8 cellular contexts compared by ENCODE assay signal in the genomic region with DNA sequence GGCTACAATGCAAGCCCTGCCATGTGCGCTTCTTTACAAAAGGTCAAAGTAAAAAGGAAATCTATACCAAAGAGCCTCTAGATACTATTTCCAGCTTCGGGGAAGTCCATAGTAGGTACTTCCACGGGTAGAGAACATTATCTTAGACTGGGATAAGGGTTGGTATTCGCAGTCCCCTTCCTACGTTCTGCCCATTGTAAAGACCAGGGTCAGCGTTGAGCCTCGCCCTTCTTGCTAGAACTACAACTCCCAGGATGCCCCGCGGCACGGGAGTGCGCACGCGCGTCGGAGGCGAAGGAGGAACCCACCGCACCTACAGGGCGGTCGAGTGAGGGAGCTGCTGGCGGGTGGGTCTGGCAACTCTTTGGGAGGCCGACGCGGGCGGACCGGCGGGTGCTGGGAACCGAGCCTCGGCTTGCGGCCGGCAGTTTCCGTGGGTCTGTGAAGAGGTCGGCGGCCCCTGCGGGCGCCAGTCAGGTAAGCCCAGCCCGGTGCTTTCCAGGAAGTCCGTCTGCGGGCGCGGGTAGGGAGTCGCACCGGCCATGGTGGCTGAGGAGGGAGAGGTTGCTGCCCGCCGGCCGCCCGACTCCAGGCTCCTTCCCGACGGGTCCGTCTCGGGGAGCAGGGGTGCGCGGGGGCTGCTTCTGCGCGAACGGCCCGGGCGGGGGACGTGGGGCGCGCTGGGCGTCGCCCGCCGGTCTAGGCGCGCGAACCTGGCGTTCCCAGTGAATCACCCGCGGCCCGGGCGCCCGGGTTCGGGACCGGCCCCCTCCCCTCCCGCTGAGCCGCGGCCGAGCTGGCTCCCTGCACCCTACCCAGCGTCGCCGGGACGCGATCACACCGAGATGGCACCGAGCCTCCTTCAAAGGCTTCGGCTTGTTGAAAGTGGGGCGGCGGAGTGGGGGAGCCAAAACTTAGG. TPM values are rescaled to one million over a fixed set of nuclear protein-coding genes. Genes with fewer than 3 reads are reported as not detected.
DNase-seq lines count a peak whose midpoint lies in the region; ATAC-seq, FAIRE-seq and TF ChIP-seq lines count a peak whose summit lies in the region.

A gene (plus strand): TSS at position 294 of the 919 bp plus-strand sequence. CDS start 33,232 bp downstream, outside the sequence.

- intact Hi-C loops in HepG2 (cut with micrococcal nuclease; ENCODE audit: unreplicated experiment) = loop anchor here (5.0 kb wide), 2 partner anchors 38 to 78 kb away; no protein-coding TSS in a partner anchor

- no peak; the same call in 1 of the 2 replicates for TF ChIP-seq RAD21 in HepG2 (CRISPR knock-in tag; IDR thresholded peaks at IDR 0.05)

- peaks cover 12% of the 10 kb centered on the region for H4K20me1 ChIP-seq in HepG2 (ENCODE audit: insufficient read depth, low read length)

- no peaks in the 10 kb centered on the region for H3K9me3 ChIP-seq in HepG2 (ENCODE audit: low read length)

- DNase-seq in BJ (ENCODE audit: low read depth) (peak; percentile 42), GM19239 (ENCODE audit: insufficient read length, low spot score) (peak; percentile 88), NCI-H526 treated with DMSO at 0.1 percent for 48 hours (lab: John Stamatoyannopoulos, UW) (peak; percentile 76), dermis microvascular lymphatic vessel endothelial cell (ENCODE audit: low read depth in 2 of 2) (peak; percentile 80 to 92), HepG2 (ENCODE audit: low spot score) (peak; percentile 83)
- DNase-seq in activated CD4-positive, alpha-beta T cell treated with anti-CD3 and anti-CD28 coated beads, Interleukin-2, amount 50 U/mL, for 48 hours = peak; percentile 93 to 95
- peak; percentile 90 to 93 for DNase-seq in stimulated activated CD4-positive, alpha-beta T cell treated with anti-CD3 and anti-CD28 coated beads, Interleukin-2, amount 100 ng/mL, for 48 hours

- ATAC-seq in HG03442 (IDR thresholded peaks at IDR 0.05; ENCODE audit: unreplicated experiment) = peak; percentile 83
- ATAC-seq in HepG2 = peak; percentile 95

- peak within 1 kb of the TSS; percentile 79 for H3K9ac ChIP-seq in HepG2 (ENCODE audit: insufficient read depth, low read depth, low read length)

- peaks cover 45% of the 10 kb centered on the region for H3K79me2 ChIP-seq in HepG2 (ENCODE audit: insufficient read depth, low read length)

- peak within 1 kb of the TSS; percentile 73 for H3K27ac ChIP-seq in HepG2 (ENCODE audit: extremely low read length, insufficient read depth, low read length)

- CTCF ChIA-PET in BJ (lab: Yijun Ruan, JAX) (interaction anchor here (0.7 to 1.6 kb wide), 3 partner anchors 12 to 59 kb away, joined by 3 to 4 read pairs (median 4); no protein-coding TSS in a partner anchor), HepG2 (lab: Yijun Ruan, JAX; ENCODE audit: low intra/inter-chr PET ratio, low total read pairs) (no interaction called here)

- POLR2A ChIA-PET in BJ (lab: Charles Lee) = interaction anchor here (0.6 to 0.7 kb wide), 2 partner anchors 45 to 372 kb away, joined by 3 to 4 read pairs; no protein-coding TSS in a partner anchor
- POLR2A ChIA-PET in HepG2 (lab: Yijun Ruan, JAX) = interaction anchor here (0.7 to 1.4 kb wide), 5 partner anchors 9 to 179 kb away, joined by 3 to 5 read pairs (median 3); no protein-coding TSS in a partner anchor

- H3K4me3 ChIP-seq in BJ (ENCODE audit: low read depth, low read length) = peak within 1 kb of the TSS; percentile 89
- peak within 1 kb of the TSS; percentile 83 to 92 (median 84) for H3K4me3 ChIP-seq in HepG2 (replicated peaks in 1 of 3; ENCODE audit: insufficient read depth in 1 of 3, low read depth in 2 of 3, low read length in 3 of 3)

- BruUV-seq in HepG2 (replicated peaks; lab: Mats Ljungman, UMichigan) = TSS peak; percentile 59

- peak; percentile 79 to 96 for TF ChIP-seq POLR2A in HepG2 (IDR thresholded peaks at IDR 0.05; ENCODE audit: insufficient read depth in 1 of 2, low read depth in 2 of 2, low read length in 2 of 2)

- FAIRE-seq in GM19239 (lab: Jason Lieb, UNC) = peak; percentile 93
- peak; percentile 92 for FAIRE-seq in HepG2 (lab: Jason Lieb, UNC)

- peak; percentile 29 for TF ChIP-seq CTCF in BJ (IDR thresholded peaks at IDR 0.05; ENCODE audit: insufficient read depth, low read depth, low read length)
- TF ChIP-seq CTCF in HepG2 (CRISPR knock-in tag; IDR thresholded peaks at IDR 0.05) = peak; percentile 35; the same call in 1 of the 2 replicates

- H3K4me1 ChIP-seq in HepG2 (ENCODE audit: insufficient read depth, low read length) = peaks cover 48% of the 10 kb centered on the region

- TF ChIP-seq EP300 in HepG2 (IDR thresholded peaks at IDR 0.05; ENCODE audit: low read depth in 2 of 2, low read length in 2 of 2) (no peak), HepG2 (CRISPR knock-in tag; IDR thresholded peaks at IDR 0.05; ENCODE audit: borderline replicate concordance) (no peak; the same call in 1 of the 2 replicates)

- H3K27me3 ChIP-seq in BJ (ENCODE audit: control insufficient read depth, insufficient read depth, low read length) (no peaks in the 10 kb centered on the region), HepG2 (ENCODE audit: control insufficient read depth in 1 of 2, insufficient read depth in 2 of 2, low read length in 2 of 2) (no peaks in the 10 kb centered on the region)

- H2AFZ ChIP-seq in HepG2 (ENCODE audit: low read length) = peak within 1 kb of the TSS; percentile 64

- in situ Hi-C loops in HepG2 (cut with HindIII; ENCODE audit: extremely low pct_ligation_motif_present, low pct_unique_long_range_greater_than_20kb) = no loop called here

- no peaks in the 10 kb centered on the region for H3K36me3 ChIP-seq in BJ (ENCODE audit: control insufficient read depth, insufficient read depth, low read length)
- H3K36me3 ChIP-seq in HepG2 (replicated peaks in 1 of 2; ENCODE audit: control insufficient read depth in 1 of 2, insufficient read depth in 2 of 2, low read length in 2 of 2) = no peaks in the 10 kb centered on the region; a peak in 1 of 5 replicates

- peak within 1 kb of the TSS; percentile 76 for H3K4me2 ChIP-seq in HepG2 (ENCODE audit: low read depth, low read length)

- 6% methylated on average over 16 of the region's 89 CpGs for WGBS in HepG2 (ENCODE audit: low lambda C conversion rate)

TF ChIP-seq in HepG2, 621 proteins besides CTCF, POLR2A, EP300 and RAD21 (continues in another document):
- TF ChIP-seq, protein P1, sequence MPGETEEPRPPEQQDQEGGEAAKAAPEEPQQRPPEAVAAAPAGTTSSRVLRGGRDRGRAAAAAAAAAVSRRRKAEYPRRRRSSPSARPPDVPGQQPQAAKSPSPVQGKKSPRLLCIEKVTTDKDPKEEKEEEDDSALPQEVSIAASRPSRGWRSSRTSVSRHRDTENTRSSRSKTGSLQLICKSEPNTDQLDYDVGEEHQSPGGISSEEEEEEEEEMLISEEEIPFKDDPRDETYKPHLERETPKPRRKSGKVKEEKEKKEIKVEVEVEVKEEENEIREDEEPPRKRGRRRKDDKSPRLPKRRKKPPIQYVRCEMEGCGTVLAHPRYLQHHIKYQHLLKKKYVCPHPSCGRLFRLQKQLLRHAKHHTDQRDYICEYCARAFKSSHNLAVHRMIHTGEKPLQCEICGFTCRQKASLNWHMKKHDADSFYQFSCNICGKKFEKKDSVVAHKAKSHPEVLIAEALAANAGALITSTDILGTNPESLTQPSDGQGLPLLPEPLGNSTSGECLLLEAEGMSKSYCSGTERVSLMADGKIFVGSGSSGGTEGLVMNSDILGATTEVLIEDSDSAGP (CRISPR knock-in tag; IDR thresholded peaks at IDR 0.05; ENCODE audit: borderline replicate concordance) = peak; percentile 87; the same call in 1 of the 2 replicates
- TF ChIP-seq ASH2L (IDR thresholded peaks at IDR 0.05; ENCODE audit: insufficient read length, low read depth, low read length) = peak; percentile 66
- TF ChIP-seq MIER3 (CRISPR knock-in tag; IDR thresholded peaks at IDR 0.05; ENCODE audit: borderline replicate concordance) = 0 out of 2 replicates have a peak, but pooled peaks have one; percentile 23
- peak; percentile 62 for TF ChIP-seq HOXA3 (CRISPR knock-in tag; IDR thresholded peaks at IDR 0.05)
- TF ChIP-seq KLF6 (CRISPR knock-in tag; IDR thresholded peaks at IDR 0.05) = peak; percentile 69; the same call in 1 of the 2 replicates
- 0 out of 2 replicates have a peak, but pooled peaks have one; percentile 56 for TF ChIP-seq CAMTA2 (CRISPR knock-in tag; IDR thresholded peaks at IDR 0.05; ENCODE audit: borderline replicate concordance)
- no peak for TF ChIP-seq ZNF572 (CRISPR knock-in tag; IDR thresholded peaks at IDR 0.05)
- peak; percentile 85 for TF ChIP-seq ZNF605 (CRISPR knock-in tag; IDR thresholded peaks at IDR 0.05)

RNA-seq across cellular contexts. Expression of the gene that starts here (rescaled TPM):
- polyA plus RNA-seq in BJ (2011; rRNA removed) (5.8 and 16.5 TPM in 2 replicates), HepG2 (2011; rRNA removed) (5.0 and 5.1 TPM in 2 replicates)
- 7.7 and 9.7 TPM in 2 replicates for polyA minus RNA-seq in BJ (2011; rRNA and poly(A)+ RNA removed)
- total RNA-seq in dermis microvascular lymphatic vessel endothelial cell (48.3 and 59.4 TPM in 2 replicates), HepG2 (2016; rRNA removed; fragmentation: Illumina TruSeq; extraction: Trizol) (23.2 and 33.7 TPM in 2 replicates)
- 9.8 and 10.8 TPM in 2 replicates for total RNA-seq in HepG2 (2016; cell fraction: cytosol; rRNA removed; fragmentation: Illumina TruSeq; extraction: Trizol; ENCODE audit: low read depth)
- total RNA-seq in HepG2 (2016; cell fraction: insoluble cytoplasmic fraction; rRNA removed; fragmentation: Illumina TruSeq; extraction: Trizol) = 19.6 and 30.3 TPM in 2 replicates
- 7.2 and 9.7 TPM in 2 replicates for total RNA-seq in HepG2 (2016; cell fraction: membrane; rRNA removed; fragmentation: Illumina TruSeq; extraction: Trizol)
- total RNA-seq in HepG2 (2016; cell fraction: nucleus; rRNA removed; fragmentation: Illumina TruSeq; extraction: Trizol) = 13.6 and 14.7 TPM in 2 replicates
- 2.2 and 4.2 TPM in 2 replicates for polyA plus RNA-seq in HepG2 (2011; cell fraction: cytosol; rRNA removed)
- 1.7 and 2.5 TPM in 2 replicates for polyA plus RNA-seq in HepG2 (2011; cell fraction: nucleus; rRNA removed)
- polyA plus RNA-seq in HepG2 (2012) = 7.1 and 8.4 TPM in 2 replicates
- 0.60 and 0.76 TPM in 2 replicates for polyA plus RNA-seq in HepG2 (2016; cell fraction: cytosol; fragmentation: Illumina TruSeq; extraction: Trizol; ENCODE audit: low read depth)
- polyA plus RNA-seq in HepG2 (2016; cell fraction: insoluble cytoplasmic fraction; fragmentation: Illumina TruSeq; extraction: Trizol; ENCODE audit: low read depth) = 23.4 and 23.6 TPM in 2 replicates
- polyA plus RNA-seq in HepG2 (2016; cell fraction: membrane; fragmentation: Illumina TruSeq; extraction: Trizol; ENCODE audit: low read depth) = 2.7 and 2.8 TPM in 2 replicates
- polyA plus RNA-seq in HepG2 (2016; cell fraction: nucleus; fragmentation: Illumina TruSeq; extraction: Trizol; ENCODE audit: insufficient read depth, low read depth) = 8.8 and 9.6 TPM in 2 replicates
- 5.3 and 23.0 TPM in 2 replicates for polyA minus RNA-seq in HepG2 (2011; rRNA and poly(A)+ RNA removed; ENCODE audit: low replicate concordance)
- 7.6 and 9.3 TPM in 2 replicates for polyA minus RNA-seq in HepG2 (2011; cell fraction: cytosol; rRNA and poly(A)+ RNA removed)
- 14.5 and 15.8 TPM in 2 replicates for polyA minus RNA-seq in HepG2 (2011; cell fraction: nucleus; rRNA and poly(A)+ RNA removed)

Comparison
In these comparisons a context has a peak if more than half of its experiments do, and no peak if none do; other contexts are left out.
1. Peak in every context shown above with its lines: DNase-seq, ATAC-seq, H3K4me3 ChIP-seq and H3K27ac ChIP-seq.
2. DNase-seq: peak in every context shown above with its lines; median percentile 94 in activated CD4-positive, alpha-beta T cell treated with anti-CD3 and anti-CD28 coated beads, Interleukin-2, amount 50 U/mL, for 48 hours; 92 in stimulated activated CD4-positive, alpha-beta T cell treated with anti-CD3 and anti-CD28 coated beads, Interleukin-2, amount 100 ng/mL, for 48 hours; 88 in GM19239; 86 in dermis microvascular lymphatic vessel endothelial cell; 83 in HepG2; 76 in NCI-H526 treated with DMSO at 0.1 percent for 48 hours; 42 in BJ.